Comparison of ENCODE assay signal across 21 cellular contexts in genomic region chr20:3364323-3365013, GRCh38.
"Had no signal": no experiment of that assay in that cellular context is flagged by ENCODE, and none has a peak within 500 bp of the region (broad histone marks: within the 10 kb centered on the region; RNA-seq: fewer than 3 reads in every experiment).

No MANE protein-coding gene starts in this region.

- H3K27me3 ChIP-seq: esophagus squamous epithelium, hepatocyte, neural progenitor cell, ovary, tibial artery, upper lobe of right lung had no signal

- H3K36me3 ChIP-seq: neural progenitor cell, ovary had no signal

- H3K4me3 ChIP-seq: esophagus squamous epithelium, hepatocyte, lung, neural progenitor cell, ovary, tibial artery, upper lobe of right lung had no signal

- H3K9me3 ChIP-seq: esophagus squamous epithelium, ovary, tibial artery, upper lobe of right lung had no signal

- H3K4me1 ChIP-seq: esophagus squamous epithelium, tibial artery, upper lobe of right lung had no signal

- DNase-seq: esophagus squamous epithelium; foreskin melanocyte; head of caudate nucleus; kidney; left colon; left ventricle myocardium superior; mesenchymal stem cell; midbrain; nucleus accumbens; ovary; right cardiac atrium; stimulated activated CD4-positive, alpha-beta T cell treated with anti-CD3 and anti-CD28 coated beads, Interleukin-4, amount 100 ng/mL, for 1 hour; stimulated activated CD8-positive, alpha-beta memory T cell treated with anti-CD3 and anti-CD28 coated beads, Interleukin-4, amount 100 ng/mL, for 48 hours; stimulated activated naive CD8-positive, alpha-beta T cell treated with anti-CD3 and anti-CD28 coated beads, Interleukin-15, Interleukin-2, amounts not matched to agents 100 U/mL and 50 U/mL, for 24 hours; tibial artery; upper lobe of right lung had no signal

- H3K4me2 ChIP-seq: hepatocyte, neural progenitor cell had no signal

- H2AFZ ChIP-seq: hepatocyte, neural progenitor cell had no signal

- H3K27ac ChIP-seq: esophagus squamous epithelium, hepatocyte, neural progenitor cell, ovary, tibial artery, upper lobe of right lung had no signal

- H3K9ac ChIP-seq: neural progenitor cell had no signal

- H3K79me2 ChIP-seq: hepatocyte had no signal

- ATAC-seq: left colon; left ventricle myocardium superior; natural killer cell treated with Interleukin-12 subunit alpha and Interleukin-12 subunit beta and Interleukin-15 and Interleukin-18, amount 100 ng/mL, for 72 hours; right cardiac atrium; stimulated activated effector memory CD8-positive, alpha-beta T cell treated with anti-CD3 and anti-CD28 coated beads, Interleukin-12 subunit alpha, Interleukin-12 subunit beta, amount 100 ng/mL, for 72 hours; stimulated activated naive CD8-positive, alpha-beta T cell treated with anti-CD3 and anti-CD28 coated beads, Interleukin-15, Interleukin-2, amounts not matched to agents 100 U/mL and 50 U/mL, for 24 hours; upper lobe of right lung had no signal
